ENCODE assay signal across 2 cellular contexts in genomic region chr11:26946209-26946828, GRCh38.
TF ChIP-seq lines count a peak whose summit lies in the region.

No MANE protein-coding gene starts in this region.

TF ChIP-seq in A549, 52 proteins besides CTCF, POLR2A, EP300 and RAD21:
- no peak for TF ChIP-seq FOSL2 (IDR thresholded peaks at IDR 0.05)
- TF ChIP-seq FOSL2 (CRISPR knock-in tag; IDR thresholded peaks at IDR 0.05) = peak; percentile 36; the same call in 1 of the 2 replicates
- no peak for TF ChIP-seq CBX2 (IDR thresholded peaks at IDR 0.05; ENCODE audit: borderline replicate concordance, low read depth)

TF ChIP-seq in IMR-90, 13 proteins besides CTCF, POLR2A, EP300 and RAD21:
- no peak for TF ChIP-seq CHD1 (IDR thresholded peaks at IDR 0.05; ENCODE audit: low read depth, low read length)
- peak; percentile 72 for TF ChIP-seq FOS (IDR thresholded peaks at IDR 0.05; ENCODE audit: low read depth, low read length)
